Comparison of ENCODE assay signal across 8 cellular contexts in the genomic region with DNA sequence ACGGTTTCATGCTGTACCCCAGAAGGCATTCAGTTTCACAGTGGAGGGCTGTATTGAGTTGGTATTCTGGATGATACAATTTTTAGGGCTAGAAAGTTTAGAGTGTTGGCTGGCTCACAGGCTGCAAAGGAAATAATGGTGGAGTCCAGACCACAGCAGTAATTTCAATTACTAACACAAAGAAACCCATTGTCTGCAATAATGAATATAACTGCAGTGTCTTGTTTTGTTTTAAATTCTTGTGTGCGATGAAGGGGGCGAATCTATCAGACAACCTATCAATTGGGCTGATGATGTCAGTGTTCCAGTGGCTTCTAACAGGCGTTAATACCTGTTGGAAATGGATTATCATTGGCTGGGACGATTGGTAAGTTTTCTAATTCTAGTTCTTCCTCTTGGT. TPM values are rescaled to one million over a fixed set of nuclear protein-coding genes. Genes with fewer than 3 reads are reported as not detected.
DNase-seq lines count a peak whose midpoint lies in the region; ATAC-seq and TF ChIP-seq lines count a peak whose summit lies in the region.

No MANE protein-coding gene starts in this region.

- no peak for ATAC-seq in HG03565 (IDR thresholded peaks at IDR 0.05; ENCODE audit: unreplicated experiment)
- no peak for ATAC-seq in HG03457 (IDR thresholded peaks at IDR 0.05; ENCODE audit: unreplicated experiment)

- TF ChIP-seq POLR2A in esophagus squamous epithelium (IDR thresholded peaks at IDR 0.05): no peak

- no peak overlapping the region for H3K27ac ChIP-seq in SJCRH30
- H3K27ac ChIP-seq in esophagus squamous epithelium: peak overlapping the region in 3 of 4 donors; percentile 99 to 100 (median 99)

- no peak for TF ChIP-seq CTCF in GM06990 (IDR thresholded peaks at IDR 0.05; ENCODE audit: insufficient read depth, low read length, poor library complexity, severe bottlenecking)
- TF ChIP-seq CTCF in esophagus squamous epithelium (IDR thresholded peaks at IDR 0.05): no peak
- no peak for TF ChIP-seq CTCF in GM13977 (IDR thresholded peaks at IDR 0.05; ENCODE audit: extremely low read depth, insufficient read depth, missing control alignments)

- DNase-seq in GM06990 (ENCODE audit: extremely low read depth, insufficient read length) (no peak), SJCRH30 (no peak), esophagus squamous epithelium (lab: John Stamatoyannopoulos, UW) (no peak), pons (ENCODE audit: low spot score) (peak; percentile 68), GM13977 (ENCODE audit: low spot score) (no peak), dedifferentiated amniotic fluid mesenchymal stem cell (ENCODE audit: extremely low spot score) (no peak)

- H3K36me3 ChIP-seq in GM06990 (ENCODE audit: control insufficient read depth, insufficient read depth, low read length) (peaks cover 7% of the 10 kb centered on the region), SJCRH30 (no peaks in the 10 kb centered on the region), esophagus squamous epithelium (peaks cover 0 to 27% (median 0%) of the 10 kb centered on the region in 3 donors)

- H3K4me1 ChIP-seq in SJCRH30 (peaks cover 16% of the 10 kb centered on the region), esophagus squamous epithelium (peaks cover 17 to 69% (median 22%) of the 10 kb centered on the region in 3 donors)

- 66 to 81% methylated on average over 5 of the region's 5 CpGs for whole genome bisulfite sequencing in esophagus squamous epithelium, 2 donors

- intact Hi-C loops in esophagus squamous epithelium (cut with DNase I): loop anchor here (5.0 kb wide), 1 partner anchor 45 kb away; the partner anchor contains the start of gene PNPO

- in situ Hi-C loops in GM13977 (cut with MboI; ENCODE audit: low pct_unique_long_range_greater_than_20kb, low sequenced_read_pairs, unreplicated experiment): no loop called here

- H3K4me3 ChIP-seq in GM06990 (replicated peaks; ENCODE audit: low read depth, low read length) (peak overlapping the region; percentile 99; the same call in 1 of the 2 replicates), SJCRH30 (peak overlapping the region; percentile 94), esophagus squamous epithelium (peak overlapping the region in 3 of 4 donors; percentile 81 to 88 (median 82))

- H3K9me3 ChIP-seq in SJCRH30 (replicated peaks): no peaks in the 10 kb centered on the region
- no peaks in the 10 kb centered on the region for H3K9me3 ChIP-seq in esophagus squamous epithelium

- no peaks in the 10 kb centered on the region for H3K27me3 ChIP-seq in GM06990 (replicated peaks; ENCODE audit: control insufficient read depth, insufficient read depth, low read length)
- no peaks in the 10 kb centered on the region for H3K27me3 ChIP-seq in SJCRH30
- H3K27me3 ChIP-seq in esophagus squamous epithelium: no peaks in the 10 kb centered on the region

RNA-seq across cellular contexts. Expression of gene SP2, which starts 1.5 kb away (rescaled TPM):
- total RNA-seq in SJCRH30 (2014; rRNA removed; shearing (Covaris generic)): 3.7 and 3.9 TPM in 2 replicates
- 1 to 10 TPM; 4.0 to 9.9 (median 9.2) TPM for total RNA-seq in esophagus squamous epithelium

RNA-seq across cellular contexts. Expression of gene PNPO, which starts 43.8 kb away (rescaled TPM):
- 9.7 and 10.4 TPM in 2 replicates for total RNA-seq in SJCRH30 (2014; rRNA removed; shearing (Covaris generic))
- total RNA-seq in esophagus squamous epithelium: 10 to 100 TPM; 25.6 to 38.6 (median 34.2) TPM

RNA-seq across cellular contexts. Expression of gene SP6, which starts 46.6 kb away (rescaled TPM):
- total RNA-seq in SJCRH30 (2014; rRNA removed; shearing (Covaris generic)): not detected in 2 replicates
- total RNA-seq in esophagus squamous epithelium: 1 to 10 TPM; 1.1 to 6.4 (median 3.8) TPM

RNA-seq across cellular contexts. Expression of gene SCRN2, which starts 56.5 kb away (rescaled TPM):
- total RNA-seq in SJCRH30 (2014; rRNA removed; shearing (Covaris generic)): 8.0 and 12.9 TPM in 2 replicates
- 10 to 100 TPM; 13.9 to 24.8 (median 17.8) TPM for total RNA-seq in esophagus squamous epithelium
